9 cellular contexts compared by ENCODE assay signal in the genomic region with DNA sequence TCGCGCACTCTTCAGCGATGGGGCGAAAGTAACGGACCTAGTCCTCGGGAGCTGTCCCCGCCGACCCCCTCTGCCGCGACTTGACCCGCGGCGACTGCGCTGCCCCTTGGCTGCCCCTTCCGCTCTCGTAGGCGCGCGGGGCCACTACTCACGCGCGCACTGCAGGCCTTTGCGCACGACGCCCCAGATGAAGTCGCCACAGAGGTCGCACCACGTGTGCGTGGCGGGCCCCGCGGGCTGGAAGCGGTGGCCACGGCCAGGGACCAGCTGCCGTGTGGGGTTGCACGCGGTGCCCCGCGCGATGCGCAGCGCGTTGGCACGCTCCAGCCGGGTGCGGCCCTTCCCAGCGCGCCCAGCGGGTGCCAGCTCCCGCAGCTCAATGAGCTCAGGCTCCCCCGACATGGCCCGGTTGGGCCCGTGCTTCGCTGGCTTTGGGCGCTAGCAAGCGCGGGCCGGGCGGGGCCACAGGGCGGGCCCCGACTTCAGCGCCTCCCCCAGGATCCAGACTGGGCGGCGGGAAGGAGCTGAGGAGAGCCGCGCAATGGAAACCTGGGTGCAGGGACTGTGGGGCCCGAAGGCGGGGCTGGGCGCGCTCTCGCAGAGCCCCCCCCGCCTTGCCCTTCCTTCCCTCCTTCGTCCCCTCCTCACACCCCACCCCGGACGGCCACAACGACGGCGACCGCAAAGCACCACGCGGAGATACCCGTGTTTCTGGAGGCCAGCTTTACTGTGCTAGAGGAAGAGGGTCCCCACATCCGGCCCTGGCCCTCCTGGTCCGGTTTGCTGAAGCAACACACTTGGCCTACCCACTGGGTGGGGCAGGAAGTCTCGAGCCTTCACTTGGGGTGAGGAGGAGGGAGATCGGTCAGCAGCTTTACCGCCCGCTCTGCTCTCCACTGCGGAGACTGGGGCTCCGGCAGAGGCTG. TPM values are rescaled to one million over a fixed set of nuclear protein-coding genes. Genes with fewer than 3 reads are reported as not detected.
DNase-seq lines count a peak whose midpoint lies in the region; ATAC-seq, FAIRE-seq and TF ChIP-seq lines count a peak whose summit lies in the region.
"Had no signal": no experiment of that assay in that cellular context is flagged by ENCODE, and none has a peak within 500 bp of the region (broad histone marks: within the 10 kb centered on the region; RNA-seq: fewer than 3 reads in every experiment).

A gene with protein sequence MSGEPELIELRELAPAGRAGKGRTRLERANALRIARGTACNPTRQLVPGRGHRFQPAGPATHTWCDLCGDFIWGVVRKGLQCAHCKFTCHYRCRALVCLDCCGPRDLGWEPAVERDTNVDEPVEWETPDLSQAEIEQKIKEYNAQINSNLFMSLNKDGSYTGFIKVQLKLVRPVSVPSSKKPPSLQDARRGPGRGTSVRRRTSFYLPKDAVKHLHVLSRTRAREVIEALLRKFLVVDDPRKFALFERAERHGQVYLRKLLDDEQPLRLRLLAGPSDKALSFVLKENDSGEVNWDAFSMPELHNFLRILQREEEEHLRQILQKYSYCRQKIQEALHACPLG (minus strand): TSS at position 433 of the 926 bp plus-strand sequence. CDS start 31 bp downstream, at position 402.

- FAIRE-seq in GM12891 (lab: Jason Lieb, UNC): peak; percentile 81

- H3K79me2 ChIP-seq in osteoblast (ENCODE audit: insufficient read depth, low read length): peaks cover 43% of the 10 kb centered on the region

- peak; percentile 73 for DNase-seq in GM12891 (ENCODE audit: insufficient read length, low spot score)
- peak; percentile 17 for DNase-seq in NK-92 (lab: John Stamatoyannopoulos, UW; ENCODE audit: unreplicated experiment)
- peak; percentile 49 for DNase-seq in activated T-helper 1 cell treated with Interleukin-2 at 50 U/mL for 16 hours (ENCODE audit: low read depth)
- peak; percentile 64 for DNase-seq in fibroblast of villous mesenchyme (ENCODE audit: low read depth)
- peak; percentile 96 for DNase-seq in osteoblast (ENCODE audit: insufficient read length, low spot score, missing footprints)
- no peak for DNase-seq in vagina (ENCODE audit: extremely low spot score in 2 of 2)
- no peak for DNase-seq in putamen (ENCODE audit: low spot score)

- H3K9me3 ChIP-seq in osteoblast (ENCODE audit: low read depth, low read length): no peaks in the 10 kb centered on the region
- no peaks in the 10 kb centered on the region for H3K9me3 ChIP-seq in vagina

- H3K4me2 ChIP-seq in osteoblast (ENCODE audit: insufficient read depth, low read length): peak within 1 kb of the TSS; percentile 97

- H3K27ac ChIP-seq in osteoblast (ENCODE audit: low read depth, low read length) (peak within 1 kb of the TSS; percentile 83), vagina (peak within 1 kb of the TSS; percentile 99)
- H3K27ac ChIP-seq: VCaP had no signal

- intact Hi-C loops in vagina (cut with DNase I): no loop called here

- no peaks in the 10 kb centered on the region for H3K27me3 ChIP-seq in osteoblast (ENCODE audit: insufficient read depth, low read length)
- H3K27me3 ChIP-seq in vagina: no peaks in the 10 kb centered on the region

- H4K20me1 ChIP-seq in osteoblast (ENCODE audit: insufficient read depth, low read length): peaks cover 6% of the 10 kb centered on the region

- TF ChIP-seq POLR2A in GM12891 (IDR thresholded peaks at IDR 0.05; ENCODE audit: low read depth, low read length) (0 out of 2 replicates have a peak, but pooled peaks have one; percentile 31), vagina (IDR thresholded peaks at IDR 0.05) (peak in 1 of 2 donors; percentile 69)

- H3K36me3 ChIP-seq in osteoblast (ENCODE audit: insufficient read depth, low read length): no peaks in the 10 kb centered on the region
- H3K36me3 ChIP-seq in vagina: no peaks in the 10 kb centered on the region

- H3K4me3 ChIP-seq in fibroblast of villous mesenchyme (ENCODE audit: low read depth, low read length): peak within 1 kb of the TSS; percentile 58
- peak within 1 kb of the TSS; percentile 77 for H3K4me3 ChIP-seq in osteoblast (ENCODE audit: insufficient read depth, low read length)
- peak within 1 kb of the TSS; percentile 51 to 60 for H3K4me3 ChIP-seq in vagina

- no peak for ATAC-seq in GM21576 (IDR thresholded peaks at IDR 0.05; ENCODE audit: unreplicated experiment)

- TF ChIP-seq CTCF in fibroblast of villous mesenchyme (IDR thresholded peaks at IDR 0.05; ENCODE audit: insufficient read depth, low read depth, low read length) (no peak), osteoblast (IDR thresholded peaks at IDR 0.05; ENCODE audit: extremely low read depth, low read depth, low read length) (no peak), vagina (IDR thresholded peaks at IDR 0.05) (no peak)

- H3K4me1 ChIP-seq in osteoblast (ENCODE audit: insufficient read depth, low read length) (peaks cover 44% of the 10 kb centered on the region), vagina (peaks cover 61% of the 10 kb centered on the region)

- peak within 1 kb of the TSS; percentile 82 for H2AFZ ChIP-seq in osteoblast (ENCODE audit: low read length)

TF ChIP-seq in GM12891, 5 proteins besides CTCF, POLR2A, EP300 and RAD21:
- TF ChIP-seq POU2F2 (IDR thresholded peaks at IDR 0.05; ENCODE audit: low read depth, low read length): no peak

RNA-seq across cellular contexts. Expression of the gene that starts here (rescaled TPM):
- polyA plus RNA-seq in GM12891 (2012; ENCODE audit: low read depth, missing spikeins): 29.0 TPM
- total RNA-seq in fibroblast of villous mesenchyme (34.8 and 36.3 TPM in 2 replicates), osteoblast (17.4 and 18.1 TPM in 2 replicates), vagina (69.0 TPM)

Comparison
In these comparisons a context has a peak if more than half of its experiments do, and no peak if none do; other contexts are left out.
1. DNase-seq: peak in GM12891 (single experiment), NK-92 (single experiment), activated T-helper 1 cell treated with Interleukin-2 at 50 U/mL for 16 hours (single experiment), fibroblast of villous mesenchyme (single experiment) and osteoblast (single experiment); none in vagina (0 of 2) and putamen (single experiment).
2. Peak in every context shown above with its lines, with median percentiles within 50 percentile points of each other: H3K4me3 ChIP-seq.